Comparison of ENCODE assay signal across 7 cellular contexts in the genomic region with DNA sequence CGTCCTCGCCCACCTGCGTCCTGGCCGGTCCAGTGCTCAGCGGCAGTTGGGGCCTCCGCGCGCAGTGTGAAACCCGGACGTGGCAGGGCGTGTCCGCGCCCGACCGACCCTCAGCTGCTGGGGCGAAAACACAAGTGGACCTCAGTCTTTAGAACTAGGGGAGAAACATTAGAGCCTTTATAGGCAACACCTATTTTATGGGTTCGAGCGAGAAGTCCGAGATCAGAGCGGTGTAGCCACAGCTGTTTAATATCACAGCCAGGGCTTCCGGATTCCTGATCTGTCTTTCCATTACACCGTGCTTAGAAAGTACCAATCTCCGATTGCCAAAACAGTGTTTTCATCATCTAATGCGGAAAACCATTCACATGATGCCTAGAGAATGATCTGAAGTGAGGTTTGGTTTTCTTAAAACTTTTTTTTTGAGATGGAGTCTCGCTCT. TPM values are rescaled to one million over a fixed set of nuclear protein-coding genes. Genes with fewer than 3 reads are reported as not detected.
DNase-seq lines count a peak whose midpoint lies in the region; ATAC-seq, FAIRE-seq and TF ChIP-seq lines count a peak whose summit lies in the region.

No MANE protein-coding gene starts in this region.

- peak overlapping the region; percentile 98 for H3K27ac ChIP-seq in RWPE1
- peak overlapping the region; percentile 99 to 100 for H3K27ac ChIP-seq in esophagus (ENCODE audit: low read depth in 2 of 2, low read length in 1 of 2)
- no peak overlapping the region for H3K27ac ChIP-seq in neural cell (ENCODE audit: low read length)

- peak overlapping the region; percentile 13 for H3K4me2 ChIP-seq in neural cell (ENCODE audit: low read length)

- no peaks in the 10 kb centered on the region for H3K9me3 ChIP-seq in esophagus (ENCODE audit: control insufficient read depth in 2 of 2, insufficient read depth in 1 of 2, low read depth in 1 of 2, low read length in 1 of 2)
- H3K9me3 ChIP-seq in neural cell (ENCODE audit: low read length): no peaks in the 10 kb centered on the region

- no peaks in the 10 kb centered on the region for H3K9me2 ChIP-seq in neural cell (ENCODE audit: insufficient read depth, low read length)

- TF ChIP-seq RAD21 in neural cell (conservative IDR thresholded peaks at IDR 0.05): no peak

- 0 to 1% methylated on average over 25 of the region's 25 CpGs for WGBS in esophagus, 2 donors

- H3F3A ChIP-seq in neural cell (ENCODE audit: insufficient read depth, low read length, poor library complexity, severe bottlenecking): peaks cover 6% of the 10 kb centered on the region

- no peak overlapping the region for H3K9ac ChIP-seq in neural cell (ENCODE audit: low read length)

- H2AFZ ChIP-seq in neural cell (ENCODE audit: low read depth, low read length): no peak overlapping the region

- no peaks in the 10 kb centered on the region for H3K4me1 ChIP-seq in esophagus (ENCODE audit: control insufficient read depth in 2 of 2, insufficient read depth in 2 of 2, low read length in 1 of 2)

- H3K36me3 ChIP-seq in esophagus (ENCODE audit: control insufficient read depth in 2 of 2, insufficient read depth in 2 of 2, low read length in 1 of 2) (peaks cover 0 to 3% of the 10 kb centered on the region in 2 donors), neural cell (ENCODE audit: insufficient read depth, low read length) (no peaks in the 10 kb centered on the region)

- peak; percentile 45 for DNase-seq in RWPE1 (ENCODE audit: low spot score)
- no peak for DNase-seq in NCI-H146 (lab: John Stamatoyannopoulos, UW)
- DNase-seq in D721Med (ENCODE audit: insufficient read length, low spot score): no peak

- H4K20me1 ChIP-seq in neural cell (ENCODE audit: insufficient read depth): no peaks in the 10 kb centered on the region

- peak; percentile 27 for ATAC-seq in GM18867 (IDR thresholded peaks at IDR 0.05; ENCODE audit: unreplicated experiment)
- ATAC-seq in HG02642 (IDR thresholded peaks at IDR 0.05; ENCODE audit: poor library complexity, unreplicated experiment): peak; percentile 32

- TF ChIP-seq CTCF in RWPE1 (conservative IDR thresholded peaks at IDR 0.05; ENCODE audit: low read depth): no peak
- TF ChIP-seq CTCF in neural cell (IDR thresholded peaks at IDR 0.05; ENCODE audit: poor library complexity, severe bottlenecking): no peak
- TF ChIP-seq CTCF in D721Med (IDR thresholded peaks at IDR 0.05; ENCODE audit: insufficient read depth, missing control alignments): no peak

- POLR2A ChIA-PET in RWPE1 (lab: Yijun Ruan, JAX; ENCODE audit: low non-redundant PET): no interaction called here

- CTCF ChIA-PET in RWPE1 (lab: Yijun Ruan, JAX): interaction anchor here (0.6 to 1.0 kb wide), 4 partner anchors 11 to 98 kb away, joined by 3 to 4 read pairs (median 3); no protein-coding TSS in a partner anchor

- no peaks in the 10 kb centered on the region for H3K27me3 ChIP-seq in esophagus (ENCODE audit: control insufficient read depth in 1 of 2, insufficient read depth in 2 of 2, low read length in 2 of 2)
- no peaks in the 10 kb centered on the region for H3K27me3 ChIP-seq in neural cell (ENCODE audit: insufficient read depth, low read depth, low read length)

- peak overlapping the region; percentile 74 to 93 for H3K4me3 ChIP-seq in esophagus (ENCODE audit: low read depth in 1 of 2, low read length in 2 of 2)
- peak overlapping the region; percentile 87 for H3K4me3 ChIP-seq in neural cell (ENCODE audit: low read length)

- no peak for TF ChIP-seq EP300 in neural cell (conservative IDR thresholded peaks at IDR 0.05; ENCODE audit: poor library complexity, severe bottlenecking)

- no peak for FAIRE-seq in D721Med (lab: Jason Lieb, UNC)

- H3K79me2 ChIP-seq in neural cell (replicated peaks; ENCODE audit: insufficient read depth, low read length): peaks cover 4% of the 10 kb centered on the region

TF ChIP-seq in neural cell, 6 proteins besides CTCF, POLR2A, EP300 and RAD21:
- no peak for TF ChIP-seq TAF1 (IDR thresholded peaks at IDR 0.05; ENCODE audit: low read depth)
- no peak for TF ChIP-seq REST (IDR thresholded peaks at IDR 0.05; ENCODE audit: borderline replicate concordance)
- no peak for TF ChIP-seq SMC3 (conservative IDR thresholded peaks at IDR 0.05; ENCODE audit: poor library complexity)
- TF ChIP-seq POLR2AphosphoS5 (IDR thresholded peaks at IDR 0.05): no peak
- no peak for TF ChIP-seq EZH2 (IDR thresholded peaks at IDR 0.05; ENCODE audit: borderline replicate concordance, insufficient read depth, low read length, poor library complexity, severe bottlenecking)
- TF ChIP-seq MXI1 (conservative IDR thresholded peaks at IDR 0.05; ENCODE audit: poor library complexity, severe bottlenecking): no peak

RNA-seq across cellular contexts. Expression of gene RAD51, which starts 0.5 kb away (rescaled TPM):
- polyA plus RNA-seq in esophagus (1 to 10 TPM; 2.5 to 5.9 TPM), neural cell (0.22 TPM in 1 of 2 replicates, not detected in the other)
- 0.69 and 1.2 TPM in 2 replicates for polyA minus RNA-seq in neural cell

RNA-seq across cellular contexts. Expression of gene RMDN3, which starts 59.6 kb away (rescaled TPM):
- polyA plus RNA-seq in esophagus (10 to 100 TPM; 18.0 to 21.6 TPM), neural cell (24.7 and 25.3 TPM in 2 replicates)
- 22.5 and 27.0 TPM in 2 replicates for polyA minus RNA-seq in neural cell
